8 cellular contexts compared by ENCODE assay signal in genomic region chr18:32018331-32019250, GRCh38. TPM values are rescaled to one million over a fixed set of nuclear protein-coding genes. Genes with fewer than 3 reads are reported as not detected.
DNase-seq lines count a peak whose midpoint lies in the region; ATAC-seq, FAIRE-seq and TF ChIP-seq lines count a peak whose summit lies in the region.

RNF125 (plus strand) TSS chr18:32018825; CDS start chr18:32018864, 39 bp downstream.

- H3K4me1 ChIP-seq in kidney (ENCODE audit: control insufficient read depth in 1 of 2, insufficient read depth in 1 of 2, low read depth in 1 of 2, low read length in 2 of 2): peaks cover 0 to 8% of the 10 kb centered on the region in 2 donors

- intact Hi-C loops in kidney (cut with DNase I): no loop called here

- H3K9ac ChIP-seq in kidney (ENCODE audit: low read length in 2 of 2): peak within 1 kb of the TSS; percentile 22 to 41

- in situ Hi-C loops in ACHN (cut with HindIII; ENCODE audit: low pct_ligation_motif_present, low pct_unique_long_range_greater_than_20kb, low sequenced_read_pairs): no loop called here

- H3K36me3 ChIP-seq in kidney (ENCODE audit: control insufficient read depth in 1 of 2, insufficient read depth in 2 of 2, low read length in 2 of 2): no peaks in the 10 kb centered on the region

- ATAC-seq in GM18867 (IDR thresholded peaks at IDR 0.05; ENCODE audit: unreplicated experiment) (peak; percentile 95), HG03097 (IDR thresholded peaks at IDR 0.05; ENCODE audit: low FRiP score, unreplicated experiment) (peak; percentile 87)

- no peaks in the 10 kb centered on the region for H3K9me3 ChIP-seq in kidney (ENCODE audit: control insufficient read depth in 1 of 2, low read length in 2 of 2)

- TF ChIP-seq CTCF in kidney (IDR thresholded peaks at IDR 0.05; ENCODE audit: borderline replicate concordance, extremely low read depth, insufficient read depth): no peak

- DNase-seq in ACHN: peak; percentile 32
- DNase-seq in NCI-H2227 (lab: John Stamatoyannopoulos, UW; ENCODE audit: unreplicated experiment): peak; percentile 85
- DNase-seq in activated CD4-positive, CD25-positive, alpha-beta regulatory T cell (lab: John Stamatoyannopoulos, UW): peak; percentile 48 to 81 (median 64)
- peak; percentile 96 for DNase-seq in central memory CD4-positive, alpha-beta T cell
- peak; percentile 94 for DNase-seq in kidney
- peak; percentile 71 to 76 for DNase-seq in stimulated activated CD4-positive, alpha-beta T cell treated with anti-CD3 and anti-CD28 coated beads, Interleukin-15, amount 100 ng/mL, for 1 hour (ENCODE audit: low read depth in 1 of 2, low spot score in 1 of 2)

- H3K4me3 ChIP-seq in kidney (ENCODE audit: low read length in 2 of 2): peak within 1 kb of the TSS; percentile 56 to 77

- peak within 1 kb of the TSS; percentile 37 to 71 for H3K27ac ChIP-seq in kidney (ENCODE audit: low read depth in 2 of 2, low read length in 2 of 2)

- FAIRE-seq in kidney (lab: Jason Lieb, UNC): no peak

RNA-seq across cellular contexts. Expression of gene RNF125, which starts in this region (rescaled TPM):
- 6.0 TPM for total RNA-seq in kidney
- polyA plus RNA-seq in kidney (ENCODE audit: insufficient read depth, low read depth, low replicate concordance): 0.62 TPM

Comparison
In these comparisons a context has a peak if more than half of its experiments do, and no peak if none do; other contexts are left out.
1. Peak in every context shown above with its lines: DNase-seq, ATAC-seq, H3K4me3 ChIP-seq and H3K27ac ChIP-seq.
2. DNase-seq: peak in every context shown above with its lines; median percentile 96 in central memory CD4-positive, alpha-beta T cell; 94 in kidney; 85 in NCI-H2227; 74 in stimulated activated CD4-positive, alpha-beta T cell treated with anti-CD3 and anti-CD28 coated beads, Interleukin-15, amount 100 ng/mL, for 1 hour; 64 in activated CD4-positive, CD25-positive, alpha-beta regulatory T cell; 32 in ACHN.